Comparison of ENCODE assay signal across 16 cellular contexts in genomic region chr3:64295594-64295993, GRCh38.
DNase-seq lines count a peak whose midpoint lies in the region; ATAC-seq, FAIRE-seq and TF ChIP-seq lines count a peak whose summit lies in the region.
"Had no signal": no experiment of that assay in that cellular context is flagged by ENCODE, and none has a peak within 500 bp of the region (broad histone marks: within the 10 kb centered on the region; RNA-seq: fewer than 3 reads in every experiment).

No MANE protein-coding gene starts in this region.

- peaks cover 21% of the 10 kb centered on the region for H3K4me1 ChIP-seq in A549
- H3K4me1 ChIP-seq in breast epithelium = no peaks in the 10 kb centered on the region

- intact Hi-C loops in breast epithelium (cut with DNase I; ENCODE audit: low total_unique reads) = no loop called here

- FAIRE-seq in A549 (lab: Jason Lieb, UNC) = no peak

- ATAC-seq in A549 = no peak; a peak in 1 of 6 replicates
- ATAC-seq: T-cell had no signal

- TF ChIP-seq CTCF in A549 (IDR thresholded peaks at IDR 0.05) = no peak
- no peak for TF ChIP-seq CTCF in breast epithelium (IDR thresholded peaks at IDR 0.05)
- TF ChIP-seq CTCF in kidney epithelial cell (IDR thresholded peaks at IDR 0.05; ENCODE audit: insufficient read depth, low read length, poor library complexity, severe bottlenecking) = no peak
- TF ChIP-seq CTCF in WERI-Rb-1 (IDR thresholded peaks at IDR 0.05; ENCODE audit: low read depth, low read length) = no peak

- H3K4me2 ChIP-seq in A549 = peak overlapping the region; percentile 32; the same call in 1 of the 3 replicates

- peaks cover 11% of the 10 kb centered on the region for H3K9me3 ChIP-seq in A549
- peaks cover 0 to 5% of the 10 kb centered on the region in 2 donors for H3K9me3 ChIP-seq in breast epithelium
- peaks cover 9% of the 10 kb centered on the region for H3K9me3 ChIP-seq in WERI-Rb-1 (ENCODE audit: severe bottlenecking)
- H3K9me3 ChIP-seq: suprapubic skin had no signal

- POLR2A ChIA-PET in A549 (lab: Yijun Ruan, JAX) = no interaction called here

- TF ChIP-seq RAD21 in A549 (conservative IDR thresholded peaks at IDR 0.05 in 1 of 2, IDR thresholded peaks at IDR 0.05 in 1 of 2) = no peak

- H3K36me3 ChIP-seq in breast epithelium = no peaks in the 10 kb centered on the region
- no peaks in the 10 kb centered on the region for H3K36me3 ChIP-seq in kidney epithelial cell (ENCODE audit: control insufficient read depth, insufficient read depth, low read length)
- H3K36me3 ChIP-seq in WERI-Rb-1 = no peaks in the 10 kb centered on the region
- H3K36me3 ChIP-seq: suprapubic skin had no signal

- TF ChIP-seq EP300 in A549 (IDR thresholded peaks at IDR 0.05) = no peak

- no peak for TF ChIP-seq POLR2A in A549 (IDR thresholded peaks at IDR 0.05; ENCODE audit: low read length)
- no peak for TF ChIP-seq POLR2A in breast epithelium (IDR thresholded peaks at IDR 0.05)

- WGBS in A549 (ENCODE audit: missing lambda C conversion rate) = 66% methylated on average over 5 of the region's 5 CpGs

- DNase-seq in A549 (ENCODE audit: low read depth in 1 of 2, low spot score in 1 of 2) (peak in 1 of 2 experiments; percentile 5), LHCN-M2 (ENCODE audit: low read depth) (peak; percentile 83), breast epithelium (ENCODE audit: low spot score in 2 of 2) (peak in 1 of 2 donors; percentile 63), kidney epithelial cell (ENCODE audit: low read depth) (peak; percentile 41), SW480 (ENCODE audit: low spot score) (no peak), NCI-H2196 (lab: John Stamatoyannopoulos, UW; ENCODE audit: unreplicated experiment) (no peak), WERI-Rb-1 (no peak)
- no peak for DNase-seq in stimulated activated CD4-positive, alpha-beta T cell treated with anti-CD3 and anti-CD28 coated beads, Interleukin-2, amount 100 ng/mL, for 48 hours
- DNase-seq: 8988T; activated CD4-positive, alpha-beta T cell treated with anti-CD3 and anti-CD28 coated beads for 48 hours; activated gamma-delta T cell; NCI-H1048; NCI-H774; retina; T-cell had no signal

- no peaks in the 10 kb centered on the region for H3K27me3 ChIP-seq in breast epithelium
- H3K27me3 ChIP-seq in kidney epithelial cell (ENCODE audit: control insufficient read depth, insufficient read depth, low read length) = no peaks in the 10 kb centered on the region
- no peaks in the 10 kb centered on the region for H3K27me3 ChIP-seq in WERI-Rb-1 (ENCODE audit: insufficient read depth, low read depth, severe bottlenecking)
- H3K27me3 ChIP-seq: suprapubic skin had no signal

- H3K4me3 ChIP-seq in A549 = no peak overlapping the region
- H3K4me3 ChIP-seq in breast epithelium = no peak overlapping the region
- no peak overlapping the region for H3K4me3 ChIP-seq in kidney epithelial cell (ENCODE audit: low read depth, low read length)
- H3K4me3 ChIP-seq in WERI-Rb-1 (ENCODE audit: low read depth, low read length) = no peak overlapping the region
- H3K4me3 ChIP-seq: suprapubic skin had no signal

- CTCF ChIA-PET in A549 (lab: Yijun Ruan, JAX) = no interaction called here

- H3K27ac ChIP-seq in A549 = peak overlapping the region in 1 of 2 experiments; percentile 43; a peak in 1 of 6 replicates
- peak overlapping the region; percentile 28 to 54 for H3K27ac ChIP-seq in breast epithelium
- H3K27ac ChIP-seq in WERI-Rb-1 = no peak overlapping the region
- H3K27ac ChIP-seq: suprapubic skin had no signal

TF ChIP-seq in A549, 52 proteins besides CTCF, POLR2A, EP300 and RAD21:
- TF ChIP-seq HDAC2 (IDR thresholded peaks at IDR 0.05) (no peak), CBX8 (IDR thresholded peaks at IDR 0.05) (no peak), HOXB13 (CRISPR knock-in tag; IDR thresholded peaks at IDR 0.05; ENCODE audit: low read depth) (no peak), ZC3H11A (IDR thresholded peaks at IDR 0.05) (no peak), MAFK (IDR thresholded peaks at IDR 0.05; ENCODE audit: partially characterized antibody) (no peak), TP53 (CRISPR knock-in tag; IDR thresholded peaks at IDR 0.05) (no peak), FOSL2 (IDR thresholded peaks at IDR 0.05) (no peak), FOSL2 (CRISPR knock-in tag; IDR thresholded peaks at IDR 0.05) (peak; percentile 62)

Comparison
In these comparisons a context has a peak if more than half of its experiments do, and no peak if none do; other contexts are left out.
1. DNase-seq: peak in LHCN-M2 (single experiment) and kidney epithelial cell (single experiment); none in SW480 (single experiment), NCI-H2196 (single experiment), stimulated activated CD4-positive, alpha-beta T cell treated with anti-CD3 and anti-CD28 coated beads, Interleukin-2, amount 100 ng/mL, for 48 hours (0 of 2) and WERI-Rb-1 (single experiment).